ENCODE assay signal across 8 cellular contexts in genomic region chr6:34671801-34672656, GRCh38. TPM values are rescaled to one million over a fixed set of nuclear protein-coding genes. Genes with fewer than 3 reads are reported as not detected.
A peak's percentile ranks its signal among the peaks of the same experiment; 100 is the strongest.
DNase-seq lines count a peak whose midpoint lies in the region; ATAC-seq, FAIRE-seq and TF ChIP-seq lines count a peak whose summit lies in the region.

No MANE protein-coding gene starts in this region.

- H3K27me3 ChIP-seq in PC-3 (ENCODE audit: low read length) (no peaks in the 10 kb centered on the region), HepG2 (ENCODE audit: control insufficient read depth in 1 of 2, insufficient read depth in 2 of 2, low read length in 2 of 2) (no peaks in the 10 kb centered on the region), uterus (no peaks in the 10 kb centered on the region), neuronal stem cell (ENCODE audit: control insufficient read depth in 3 of 3, insufficient read depth in 3 of 3, low read depth in 1 of 3, low read length in 3 of 3) (no peaks in the 10 kb centered on the region)

- H3K9ac ChIP-seq in PC-3 (ENCODE audit: low read length) (no peak overlapping the region), HepG2 (ENCODE audit: insufficient read depth, low read depth, low read length) (no peak overlapping the region), neuronal stem cell (ENCODE audit: low read depth, low read length, poor library complexity) (no peak overlapping the region)

- peak; percentile 57 for DNase-seq in PC-3
- DNase-seq in activated naive CD4-positive, alpha-beta T cell (lab: John Stamatoyannopoulos, UW), result peak in 3 of 4 experiments; percentile 7 to 46 (median 13)
- no peak for DNase-seq in HepG2 (ENCODE audit: low spot score)
- DNase-seq in uterus, result no peak
- DNase-seq in neuronal stem cell (ENCODE audit: low spot score), result no peak

- H3K36me3 ChIP-seq in PC-3 (ENCODE audit: low read depth, low read length), result no peaks in the 10 kb centered on the region; the same call in 1 of the 2 replicates
- H3K36me3 ChIP-seq in HepG2 (replicated peaks in 1 of 2; ENCODE audit: control insufficient read depth in 1 of 2, insufficient read depth in 2 of 2, low read length in 2 of 2), result no peaks in the 10 kb centered on the region; a peak in 1 of 5 replicates
- H3K36me3 ChIP-seq in uterus, result no peaks in the 10 kb centered on the region
- H3K36me3 ChIP-seq in neuronal stem cell (replicated peaks in 1 of 2; ENCODE audit: control insufficient read depth in 2 of 2, insufficient read depth in 2 of 2, low read length in 2 of 2), result no peaks in the 10 kb centered on the region

- H4K20me1 ChIP-seq in PC-3 (ENCODE audit: low read length) (no peaks in the 10 kb centered on the region), HepG2 (ENCODE audit: insufficient read depth, low read length) (no peaks in the 10 kb centered on the region)

- H3K9me2 ChIP-seq in PC-3 (replicated peaks; ENCODE audit: low read length), result no peaks in the 10 kb centered on the region

- ATAC-seq in GM18508 (IDR thresholded peaks at IDR 0.05; ENCODE audit: insufficient read depth, unreplicated experiment) (peak; percentile 62), HG02759 (IDR thresholded peaks at IDR 0.05; ENCODE audit: unreplicated experiment) (peak; percentile 82), PC-3 (peak; percentile 93), HepG2 (no peak)

- no peak for FAIRE-seq in HepG2 (lab: Jason Lieb, UNC)

- no peak overlapping the region for H3K18ac ChIP-seq in neuronal stem cell (ENCODE audit: low read length)

- no peak overlapping the region for H3K23ac ChIP-seq in neuronal stem cell (ENCODE audit: low read depth, low read length, poor library complexity)

- no peak overlapping the region for H2BK5ac ChIP-seq in neuronal stem cell (ENCODE audit: low read length)

- H3K4me2 ChIP-seq in PC-3 (ENCODE audit: low read length) (no peak overlapping the region), HepG2 (ENCODE audit: low read depth, low read length) (no peak overlapping the region; the same call in 1 of the 2 replicates), neuronal stem cell (ENCODE audit: insufficient read depth, low read length, poor library complexity, severe bottlenecking) (no peak overlapping the region)

- H3K4me3 Mint-ChIP-seq in stimulated activated naive CD8-positive, alpha-beta T cell treated with anti-CD3 and anti-CD28 coated beads, Interleukin-15, Interleukin-2, amounts not matched to agents 100 ng/mL and 50 ng/mL, for 24 hours, result peak overlapping the region; percentile 74

- POLR2A ChIA-PET in PC-3 (lab: Charles Lee; ENCODE audit: unreplicated experiment) (no interaction called here), HepG2 (lab: Yijun Ruan, JAX) (interaction anchor here (1.0 kb wide), 1 partner anchor 15 kb away, joined by 3 read pairs; no protein-coding TSS in a partner anchor)

- no peak overlapping the region for H4K8ac ChIP-seq in neuronal stem cell (ENCODE audit: low read depth, low read length)

- no peak overlapping the region for H4K91ac ChIP-seq in neuronal stem cell (ENCODE audit: low read depth, low read length, poor library complexity)

- peak overlapping the region; percentile 94 for H3K27ac Mint-ChIP-seq in stimulated activated naive CD8-positive, alpha-beta T cell treated with anti-CD3 and anti-CD28 coated beads, Interleukin-15, Interleukin-2, amounts not matched to agents 100 ng/mL and 50 ng/mL, for 24 hours

- CTCF ChIA-PET in PC-3 (lab: Charles Lee), result no interaction called here
- CTCF ChIA-PET in HepG2 (lab: Yijun Ruan, JAX; ENCODE audit: low intra/inter-chr PET ratio, low total read pairs), result no interaction called here

- H3K27ac ChIP-seq in PC-3 (ENCODE audit: low read length), result no peak overlapping the region
- H3K27ac ChIP-seq in HepG2 (ENCODE audit: extremely low read length, insufficient read depth, low read length), result peak overlapping the region; percentile 73
- H3K27ac ChIP-seq in uterus, result peak overlapping the region in 1 of 2 donors; percentile 38
- no peak overlapping the region for H3K27ac ChIP-seq in neuronal stem cell (replicated peaks; ENCODE audit: low read length)

- peaks cover 72% of the 10 kb centered on the region for H3K4me1 Mint-ChIP-seq in stimulated activated naive CD8-positive, alpha-beta T cell treated with anti-CD3 and anti-CD28 coated beads, Interleukin-15, Interleukin-2, amounts not matched to agents 100 ng/mL and 50 ng/mL, for 24 hours (ENCODE audit: low read depth)

- H3K79me1 ChIP-seq in neuronal stem cell (ENCODE audit: low read depth, low read length), result no peaks in the 10 kb centered on the region

- TF ChIP-seq RAD21 in HepG2 (CRISPR knock-in tag; IDR thresholded peaks at IDR 0.05), result no peak

- no peaks in the 10 kb centered on the region for H3K9me3 ChIP-seq in PC-3 (ENCODE audit: low read length)
- no peaks in the 10 kb centered on the region for H3K9me3 ChIP-seq in HepG2 (ENCODE audit: low read length)
- H3K9me3 ChIP-seq in uterus, result no peaks in the 10 kb centered on the region
- no peaks in the 10 kb centered on the region for H3K9me3 ChIP-seq in neuronal stem cell (replicated peaks in 1 of 2; ENCODE audit: control insufficient read depth in 2 of 2, insufficient read depth in 1 of 2, low read depth in 1 of 2, low read length in 2 of 2)

- H3K4me1 ChIP-seq in PC-3 (ENCODE audit: insufficient read depth, low read length) (peaks cover 9% of the 10 kb centered on the region; the same call in 1 of the 2 replicates), HepG2 (ENCODE audit: insufficient read depth, low read length) (peaks cover 95% of the 10 kb centered on the region), uterus (peaks cover 3% of the 10 kb centered on the region in 2 donors), neuronal stem cell (ENCODE audit: control insufficient read depth in 2 of 2, insufficient read depth in 1 of 2, low read depth in 1 of 2, low read length in 2 of 2) (peaks cover 0 to 2% of the 10 kb centered on the region in 2 donors)

- H3K4me3 ChIP-seq in PC-3 (ENCODE audit: low read length) (no peak overlapping the region), HepG2 (replicated peaks in 1 of 3; ENCODE audit: insufficient read depth in 1 of 3, low read depth in 2 of 3, low read length in 3 of 3) (no peak overlapping the region; a peak in 1 of 6 replicates), uterus (no peak overlapping the region), neuronal stem cell (ENCODE audit: low read length in 2 of 2) (no peak overlapping the region)

- BruUV-seq in PC-3 (replicated peaks; lab: Mats Ljungman, UMichigan) (no TSS peak), HepG2 (replicated peaks; lab: Mats Ljungman, UMichigan) (no TSS peak)

- no peak overlapping the region for H2BK15ac ChIP-seq in neuronal stem cell (ENCODE audit: low read length)

- H3K4ac ChIP-seq in neuronal stem cell (ENCODE audit: low read length), result no peak overlapping the region

- no peaks in the 10 kb centered on the region for H3F3A ChIP-seq in PC-3 (ENCODE audit: low read length, unreplicated experiment)

- no peak overlapping the region for H2BK12ac ChIP-seq in neuronal stem cell (ENCODE audit: low read length)

- WGBS in HepG2 (ENCODE audit: low lambda C conversion rate), result 93% methylated on average over 8 of the region's 8 CpGs
- no CpG with 5 or more reads among the region's 8 CpGs for WGBS in neuronal stem cell (ENCODE audit: extremely low coverage in 2 of 2, insufficient read length in 2 of 2, insufficient replicate concordance in 1 of 2), 2 donors

- H3K9me3 Mint-ChIP-seq in stimulated activated naive CD8-positive, alpha-beta T cell treated with anti-CD3 and anti-CD28 coated beads, Interleukin-15, Interleukin-2, amounts not matched to agents 100 ng/mL and 50 ng/mL, for 24 hours, result no peaks in the 10 kb centered on the region

- TF ChIP-seq CTCF in PC-3 (conservative IDR thresholded peaks at IDR 0.05; ENCODE audit: low read depth, low read length), result no peak
- TF ChIP-seq CTCF in HepG2 (CRISPR knock-in tag; IDR thresholded peaks at IDR 0.05), result no peak
- TF ChIP-seq CTCF in uterus (IDR thresholded peaks at IDR 0.05), result no peak

- no peak overlapping the region for H3K14ac ChIP-seq in neuronal stem cell (ENCODE audit: low read length)

- intact Hi-C loops in PC-3 (cut with micrococcal nuclease), result no loop called here
- intact Hi-C loops in HepG2 (cut with micrococcal nuclease; ENCODE audit: unreplicated experiment), result loop anchor here (5.0 kb wide), 1 partner anchor 85 kb away; the partner anchor contains the start of gene SNRPC
- intact Hi-C loops in uterus (cut with DNase I; ENCODE audit: low total_unique reads), result no loop called here

- TF ChIP-seq EP300 in HepG2 (IDR thresholded peaks at IDR 0.05; ENCODE audit: low read depth in 2 of 2, low read length in 2 of 2) (no peak), HepG2 (CRISPR knock-in tag; IDR thresholded peaks at IDR 0.05; ENCODE audit: borderline replicate concordance) (no peak)

- no peak overlapping the region for H2BK120ac ChIP-seq in neuronal stem cell (ENCODE audit: low read depth, low read length)

- H3K79me2 ChIP-seq in PC-3 (ENCODE audit: low read length) (peaks cover 97% of the 10 kb centered on the region), HepG2 (ENCODE audit: insufficient read depth, low read length) (peaks cover 81% of the 10 kb centered on the region)

- no peaks in the 10 kb centered on the region for H3K36me3 Mint-ChIP-seq in stimulated activated naive CD8-positive, alpha-beta T cell treated with anti-CD3 and anti-CD28 coated beads, Interleukin-15, Interleukin-2, amounts not matched to agents 100 ng/mL and 50 ng/mL, for 24 hours (ENCODE audit: low read depth)

- H2AK5ac ChIP-seq in neuronal stem cell (ENCODE audit: low read depth, low read length), result no peak overlapping the region

- no peak overlapping the region for H2AFZ ChIP-seq in PC-3 (ENCODE audit: low read length)
- H2AFZ ChIP-seq in HepG2 (ENCODE audit: low read length), result no peak overlapping the region
- H2AFZ ChIP-seq in neuronal stem cell (ENCODE audit: low read length), result no peak overlapping the region

- H3K27me3 Mint-ChIP-seq in stimulated activated naive CD8-positive, alpha-beta T cell treated with anti-CD3 and anti-CD28 coated beads, Interleukin-15, Interleukin-2, amounts not matched to agents 100 ng/mL and 50 ng/mL, for 24 hours, result no peaks in the 10 kb centered on the region

- no peak for TF ChIP-seq POLR2A in HepG2 (IDR thresholded peaks at IDR 0.05; ENCODE audit: insufficient read depth in 1 of 2, low read depth in 2 of 2, low read length in 2 of 2)
- no peak for TF ChIP-seq POLR2A in uterus (IDR thresholded peaks at IDR 0.05)

- in situ Hi-C loops in HepG2 (cut with HindIII; ENCODE audit: extremely low pct_ligation_motif_present, low pct_unique_long_range_greater_than_20kb), result no loop called here

RNA-seq across cellular contexts. Expression of gene ILRUN, which starts 24.5 kb away (rescaled TPM):
- total RNA-seq in PC-3 (2014; rRNA removed) (54.8 and 59.5 TPM in 2 replicates), HepG2 (2016; rRNA removed; fragmentation: Illumina TruSeq; extraction: Trizol) (66.6 and 90.8 TPM in 2 replicates), uterus (10 to 100 TPM in 3 of 4 donors, 1 to 10 TPM in 1; 9.0 to 70.8 (median 35.0) TPM)
- 20.3 and 22.0 TPM in 2 replicates for total RNA-seq in HepG2 (2016; cell fraction: cytosol; rRNA removed; fragmentation: Illumina TruSeq; extraction: Trizol; ENCODE audit: low read depth)
- 66.5 and 79.2 TPM in 2 replicates for total RNA-seq in HepG2 (2016; cell fraction: insoluble cytoplasmic fraction; rRNA removed; fragmentation: Illumina TruSeq; extraction: Trizol)
- 93.9 and 107 TPM in 2 replicates for total RNA-seq in HepG2 (2016; cell fraction: membrane; rRNA removed; fragmentation: Illumina TruSeq; extraction: Trizol)
- 37.4 and 39.5 TPM in 2 replicates for total RNA-seq in HepG2 (2016; cell fraction: nucleus; rRNA removed; fragmentation: Illumina TruSeq; extraction: Trizol)
- polyA plus RNA-seq in HepG2 (2011; rRNA removed), result 45.5 and 50.6 TPM in 2 replicates
- 39.2 and 46.8 TPM in 2 replicates for polyA plus RNA-seq in HepG2 (2011; cell fraction: cytosol; rRNA removed)
- 18.1 and 22.0 TPM in 2 replicates for polyA plus RNA-seq in HepG2 (2011; cell fraction: nucleus; rRNA removed)
- 76.7 and 76.9 TPM in 2 replicates for polyA plus RNA-seq in HepG2 (2012)
- polyA plus RNA-seq in HepG2 (2016; cell fraction: cytosol; fragmentation: Illumina TruSeq; extraction: Trizol; ENCODE audit: low read depth), result 23.8 and 24.6 TPM in 2 replicates
- polyA plus RNA-seq in HepG2 (2016; cell fraction: insoluble cytoplasmic fraction; fragmentation: Illumina TruSeq; extraction: Trizol; ENCODE audit: low read depth), result 79.1 and 86.9 TPM in 2 replicates
- polyA plus RNA-seq in HepG2 (2016; cell fraction: membrane; fragmentation: Illumina TruSeq; extraction: Trizol; ENCODE audit: low read depth), result 82.0 and 93.2 TPM in 2 replicates
- polyA plus RNA-seq in HepG2 (2016; cell fraction: nucleus; fragmentation: Illumina TruSeq; extraction: Trizol; ENCODE audit: insufficient read depth, low read depth), result 42.3 and 46.6 TPM in 2 replicates
- 122 and 124 TPM in 2 replicates for polyA minus RNA-seq in HepG2 (2011; rRNA and poly(A)+ RNA removed; ENCODE audit: low replicate concordance)
- 45.1 and 48.4 TPM in 2 replicates for polyA minus RNA-seq in HepG2 (2011; cell fraction: cytosol; rRNA and poly(A)+ RNA removed)
- 27.2 and 30.5 TPM in 2 replicates for polyA minus RNA-seq in HepG2 (2011; cell fraction: nucleus; rRNA and poly(A)+ RNA removed)
- 35.6 TPM for polyA plus RNA-seq in neuronal stem cell (2013, experiment 1 of 2)
- polyA plus RNA-seq in neuronal stem cell (2013, experiment 2 of 2), result 38.0 TPM

Comparison
In these comparisons a context has a peak if more than half of its experiments do, and no peak if none do; other contexts are left out.
1. DNase-seq: peak in PC-3 (single experiment) and activated naive CD4-positive, alpha-beta T cell (3 of 4); none in HepG2 (single experiment), uterus (0 of 2) and neuronal stem cell (single experiment).